In the genomic region with DNA sequence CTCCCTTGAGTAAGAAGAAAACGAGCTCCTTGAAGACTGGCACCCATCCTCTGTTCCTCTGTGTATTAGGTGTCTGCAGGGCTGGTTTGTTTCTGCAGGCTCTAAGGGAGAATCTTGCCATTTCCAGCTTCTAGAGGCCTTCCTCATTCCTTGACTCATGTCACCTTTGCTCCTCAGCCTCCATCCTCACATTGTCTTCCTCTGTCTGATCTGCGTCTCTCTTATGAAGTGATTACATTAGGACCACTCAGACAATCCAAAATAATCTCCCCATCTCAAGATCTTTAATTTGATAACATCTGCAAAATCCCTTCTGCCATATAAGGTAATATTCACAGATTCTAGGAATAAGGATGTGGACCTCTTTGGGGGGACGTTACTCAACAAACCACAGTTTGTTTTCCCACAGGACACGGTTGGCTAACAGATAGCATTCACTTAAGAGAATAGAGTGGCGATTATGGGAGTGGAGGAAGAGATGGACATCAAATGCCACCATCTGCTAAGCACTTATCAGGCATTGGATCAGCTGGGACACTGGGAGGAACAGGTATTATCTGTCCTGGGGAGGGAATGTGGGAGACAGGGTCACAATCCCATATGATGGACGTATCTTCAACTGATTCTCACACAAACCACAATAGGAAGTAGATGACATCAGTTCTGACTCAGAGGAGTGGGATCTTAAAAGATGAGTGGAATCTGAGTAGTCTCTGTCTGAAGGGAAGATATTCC, we compare ENCODE assay signal across 11 cellular contexts. TPM values are rescaled to one million over a fixed set of nuclear protein-coding genes. Genes with fewer than 3 reads are reported as not detected.
A peak's percentile ranks its signal among the peaks of the same experiment; 100 is the strongest.
DNase-seq lines count a peak whose midpoint lies in the region; ATAC-seq and TF ChIP-seq lines count a peak whose summit lies in the region.
"Had no signal": no experiment of that assay in that cellular context is flagged by ENCODE, and none has a peak within 500 bp of the region (broad histone marks: within the 10 kb centered on the region; RNA-seq: fewer than 3 reads in every experiment).

No MANE protein-coding gene starts in this region.

- H3K27me3 Mint-ChIP-seq in CD14-positive monocyte (ENCODE audit: low read depth in 3 of 3), result no peaks in the 10 kb centered on the region
- H3K27me3 Mint-ChIP-seq: activated CD8-positive, alpha-beta memory T cell treated with anti-CD3 and anti-CD28 coated beads, Interleukin-2, amount 10 ng/mL, durations not matched to agents 7 days and 5 days had no signal

- no peak for TF ChIP-seq CTCF in CD14-positive monocyte (IDR thresholded peaks at IDR 0.05)
- TF ChIP-seq CTCF in brain microvascular endothelial cell (IDR thresholded peaks at IDR 0.05; ENCODE audit: low read depth, low read length, missing control alignments), result no peak
- TF ChIP-seq CTCF in lower lobe of right lung (IDR thresholded peaks at IDR 0.05), result no peak

- in situ Hi-C loops in KBM-7 (cut with MboI; ENCODE audit: low pct_unique_long_range_greater_than_20kb, low sequenced_read_pairs) (no loop called here), brain microvascular endothelial cell (cut with HindIII; ENCODE audit: low pct_ligation_motif_present, low sequenced_read_pairs) (no loop called here)

- peaks cover 64 to 81% of the 10 kb centered on the region in 2 donors for H3K36me3 Mint-ChIP-seq in CD14-positive monocyte
- H3K36me3 Mint-ChIP-seq: activated CD8-positive, alpha-beta memory T cell treated with anti-CD3 and anti-CD28 coated beads, Interleukin-2, amount 10 ng/mL, durations not matched to agents 7 days and 5 days had no signal

- H3K27ac Mint-ChIP-seq in CD14-positive monocyte, result peak overlapping the region in 4 of 7 donors; percentile 2 to 57 (median 28)
- H3K27ac Mint-ChIP-seq: activated CD8-positive, alpha-beta memory T cell treated with anti-CD3 and anti-CD28 coated beads, Interleukin-2, amount 10 ng/mL, durations not matched to agents 7 days and 5 days had no signal

- H3K27me3 ChIP-seq in brain microvascular endothelial cell (replicated peaks) (no peaks in the 10 kb centered on the region), lower lobe of right lung (ENCODE audit: low read depth) (no peaks in the 10 kb centered on the region)
- H3K27me3 ChIP-seq: heart right ventricle had no signal

- peaks cover 58% of the 10 kb centered on the region for H3K4me1 ChIP-seq in lower lobe of right lung

- ATAC-seq in lower lobe of right lung (peak; percentile 37 to 53), HG03571 (IDR thresholded peaks at IDR 0.05; ENCODE audit: unreplicated experiment) (no peak), GM18909 (IDR thresholded peaks at IDR 0.05; ENCODE audit: poor library complexity, unreplicated experiment) (no peak), GM21526 (IDR thresholded peaks at IDR 0.05; ENCODE audit: low FRiP score, unreplicated experiment) (no peak), HG02763 (IDR thresholded peaks at IDR 0.05; ENCODE audit: unreplicated experiment) (no peak)
- ATAC-seq: activated CD8-positive, alpha-beta memory T cell treated with anti-CD3 and anti-CD28 coated beads, Interleukin-2, amount 10 ng/mL, durations not matched to agents 7 days and 5 days; heart right ventricle; naive thymus-derived CD4-positive, alpha-beta T cell had no signal

- intact Hi-C loops in CD14-positive monocyte (cut with micrococcal nuclease), result no loop called here
- intact Hi-C loops in lower lobe of right lung (cut with DNase I), result no loop called here

- H3K4me1 Mint-ChIP-seq in CD14-positive monocyte, result peaks cover 40% of the 10 kb centered on the region

- H3K9me3 ChIP-seq in lower lobe of right lung, result no peaks in the 10 kb centered on the region
- H3K9me3 ChIP-seq: heart right ventricle had no signal

- H3K36me3 ChIP-seq in brain microvascular endothelial cell (replicated peaks) (peaks cover 7% of the 10 kb centered on the region), lower lobe of right lung (peaks cover 30% of the 10 kb centered on the region)

- DNase-seq in CD14-positive monocyte (ENCODE audit: low spot score) (no peak), KBM-7 (peak; percentile 68), brain microvascular endothelial cell (peak; percentile 92), lower lobe of right lung (no peak)
- DNase-seq: activated CD8-positive, alpha-beta memory T cell treated with anti-CD3 and anti-CD28 coated beads, Interleukin-2, amount 10 ng/mL, durations not matched to agents 7 days and 5 days; heart right ventricle; naive thymus-derived CD4-positive, alpha-beta T cell had no signal

- no peaks in the 10 kb centered on the region for H3K9me3 Mint-ChIP-seq in CD14-positive monocyte

- H3K4me3 ChIP-seq in brain microvascular endothelial cell (ENCODE audit: low read depth, low read length) (peak overlapping the region; percentile 26), lower lobe of right lung (no peak overlapping the region)
- H3K4me3 ChIP-seq: heart right ventricle had no signal

- H3K4me3 Mint-ChIP-seq in CD14-positive monocyte, result peak overlapping the region in 1 of 2 donors; percentile 1
- H3K4me3 Mint-ChIP-seq: activated CD8-positive, alpha-beta memory T cell treated with anti-CD3 and anti-CD28 coated beads, Interleukin-2, amount 10 ng/mL, durations not matched to agents 7 days and 5 days; naive thymus-derived CD4-positive, alpha-beta T cell had no signal

- H3K27ac ChIP-seq in brain microvascular endothelial cell (peak overlapping the region; percentile 97), lower lobe of right lung (no peak overlapping the region)

RNA-seq across cellular contexts. Expression of gene ARHGAP31, which starts 17.2 kb away (rescaled TPM):
- polyA plus RNA-seq in CD14-positive monocyte, result 1 to 10 TPM; 4.7 to 9.8 TPM
- 100 TPM for total RNA-seq in lower lobe of right lung

Comparison
In these comparisons a context has a peak if more than half of its experiments do, and no peak if none do; other contexts are left out.
1. DNase-seq: peak in KBM-7 (single experiment) and brain microvascular endothelial cell (single experiment); none in CD14-positive monocyte (single experiment) and lower lobe of right lung (single experiment).
2. ATAC-seq: peak in lower lobe of right lung (2 of 2); none in HG03571 (single experiment), GM18909 (single experiment), GM21526 (single experiment) and HG02763 (single experiment).